In genomic region chr6:10414766-10415592, GRCh38 we compare ENCODE assay signal across 1 cellular context.
TF ChIP-seq lines count a peak whose summit lies in the region.

Gene TFAP2A, minus strand, starts transcription at chr6:10415074. Its CDS starts 83 bp downstream, at chr6:10414991.

TF ChIP-seq in GM12878, 131 proteins besides CTCF, POLR2A, EP300 and RAD21 (continued from another document):
- TF ChIP-seq MLLT1 (IDR thresholded peaks at IDR 0.05) (no peak), E2F8 (IDR thresholded peaks at IDR 0.05; ENCODE audit: low read depth, partially characterized antibody) (no peak), BCLAF1 (IDR thresholded peaks at IDR 0.05) (no peak), TARDBP (IDR thresholded peaks at IDR 0.05; ENCODE audit: borderline replicate concordance) (no peak)
